In the genomic region with DNA sequence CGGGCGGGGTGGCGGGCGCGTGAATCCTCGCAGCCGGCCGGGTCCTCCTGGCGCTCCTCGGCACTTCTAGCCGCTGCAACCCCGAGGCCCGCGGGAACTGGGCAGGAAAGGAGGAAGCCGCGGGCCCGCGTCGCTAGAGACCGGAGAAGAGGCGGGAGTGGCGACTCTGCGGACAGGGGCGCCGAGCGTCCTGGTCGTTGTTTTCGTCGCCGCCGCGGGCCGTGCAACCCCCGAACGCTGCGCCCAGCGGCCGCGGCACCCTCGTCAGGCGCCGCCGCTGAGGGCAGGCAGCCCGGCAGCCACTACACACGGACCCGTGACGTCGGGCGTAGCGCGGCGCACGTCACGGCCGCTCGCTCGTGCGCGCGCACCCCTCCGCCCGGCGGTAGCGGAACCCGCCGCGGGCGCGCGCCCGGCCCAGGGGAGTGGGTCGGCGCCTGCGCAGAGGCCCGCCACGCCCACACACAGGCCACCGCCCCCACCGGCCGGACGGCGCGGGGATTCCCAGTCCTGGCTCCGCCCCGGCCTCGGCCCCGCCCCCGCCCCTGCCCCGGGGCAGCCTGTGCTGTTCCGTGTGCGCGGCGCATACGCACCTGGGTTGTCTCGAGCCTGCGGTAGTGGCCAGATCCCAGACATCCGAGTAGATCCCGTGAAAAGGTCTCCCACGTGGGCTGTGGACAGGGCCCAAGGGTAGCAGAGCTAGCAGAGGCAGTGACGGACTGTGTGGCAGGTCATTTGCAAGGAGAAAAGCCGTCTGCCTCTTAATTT, we compare ENCODE assay signal across 8 cellular contexts. TPM values are rescaled to one million over a fixed set of nuclear protein-coding genes. Genes with fewer than 3 reads are reported as not detected.
DNase-seq lines count a peak whose midpoint lies in the region; ATAC-seq, FAIRE-seq and TF ChIP-seq lines count a peak whose summit lies in the region.

A gene with protein sequence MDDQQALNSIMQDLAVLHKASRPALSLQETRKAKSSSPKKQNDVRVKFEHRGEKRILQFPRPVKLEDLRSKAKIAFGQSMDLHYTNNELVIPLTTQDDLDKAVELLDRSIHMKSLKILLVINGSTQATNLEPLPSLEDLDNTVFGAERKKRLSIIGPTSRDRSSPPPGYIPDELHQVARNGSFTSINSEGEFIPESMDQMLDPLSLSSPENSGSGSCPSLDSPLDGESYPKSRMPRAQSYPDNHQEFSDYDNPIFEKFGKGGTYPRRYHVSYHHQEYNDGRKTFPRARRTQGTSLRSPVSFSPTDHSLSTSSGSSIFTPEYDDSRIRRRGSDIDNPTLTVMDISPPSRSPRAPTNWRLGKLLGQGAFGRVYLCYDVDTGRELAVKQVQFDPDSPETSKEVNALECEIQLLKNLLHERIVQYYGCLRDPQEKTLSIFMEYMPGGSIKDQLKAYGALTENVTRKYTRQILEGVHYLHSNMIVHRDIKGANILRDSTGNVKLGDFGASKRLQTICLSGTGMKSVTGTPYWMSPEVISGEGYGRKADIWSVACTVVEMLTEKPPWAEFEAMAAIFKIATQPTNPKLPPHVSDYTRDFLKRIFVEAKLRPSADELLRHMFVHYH (minus strand): TSS at position 321 of the 768 bp plus-strand sequence. CDS start 44,846 bp downstream, outside the sequence.

- peak within 1 kb of the TSS; percentile 87 for H3K4me3 ChIP-seq in bronchial epithelial cell (ENCODE audit: low read depth, low read length)
- peak within 1 kb of the TSS; percentile 99 for H3K4me3 ChIP-seq in smooth muscle cell

- peak within 1 kb of the TSS; percentile 100 for H3K27ac ChIP-seq in smooth muscle cell (ENCODE audit: low read depth)

- in situ Hi-C loops in ACHN (cut with HindIII; ENCODE audit: low pct_ligation_motif_present, low pct_unique_long_range_greater_than_20kb, low sequenced_read_pairs), result no loop called here

- H3K4me1 Mint-ChIP-seq in WTC11, result peaks cover 25% of the 10 kb centered on the region

- H3K27ac Mint-ChIP-seq in WTC11, result peak within 1 kb of the TSS; percentile 96

- no peaks in the 10 kb centered on the region; the same call in 1 of the 2 replicates for H3K27me3 Mint-ChIP-seq in WTC11 (ENCODE audit: low read depth)

- H3K9ac ChIP-seq in smooth muscle cell (ENCODE audit: low read depth), result peak within 1 kb of the TSS; percentile 100

- H3K9me3 Mint-ChIP-seq in WTC11, result peaks cover 4% of the 10 kb centered on the region; the same call in 1 of the 2 replicates

- no peak for FAIRE-seq in bronchial epithelial cell (lab: Jason Lieb, UNC)

- no peak for TF ChIP-seq CTCF in WTC11 (IDR thresholded peaks at IDR 0.05)
- no peak for TF ChIP-seq CTCF in bronchial epithelial cell (IDR thresholded peaks at IDR 0.05; ENCODE audit: insufficient read depth, low read length, severe bottlenecking)
- no peak for TF ChIP-seq CTCF in smooth muscle cell (IDR thresholded peaks at IDR 0.05; ENCODE audit: borderline replicate concordance, insufficient read depth, poor library complexity, severe bottlenecking)

- H3K36me3 Mint-ChIP-seq in WTC11, result peaks cover 3% of the 10 kb centered on the region; the same call in 1 of the 2 replicates

- CTCF ChIA-PET in WTC11 (lab: Charles Lee), result interaction anchor here (0.9 to 2.5 kb wide), 4 partner anchors 28 to 91 kb away, joined by 3 to 13 read pairs (median 4); no protein-coding TSS in a partner anchor

- POLR2A ChIA-PET in WTC11 (lab: Charles Lee), result no interaction called here

- H3K27me3 ChIP-seq in bronchial epithelial cell (ENCODE audit: control insufficient read depth, insufficient read depth, low read length), result no peaks in the 10 kb centered on the region
- H3K27me3 ChIP-seq in smooth muscle cell (ENCODE audit: low read depth), result no peaks in the 10 kb centered on the region

- H3K79me2 ChIP-seq in smooth muscle cell (ENCODE audit: low read depth), result peaks cover 42% of the 10 kb centered on the region

- H3K36me3 ChIP-seq in bronchial epithelial cell (ENCODE audit: control insufficient read depth, insufficient read depth, low read length) (no peaks in the 10 kb centered on the region), smooth muscle cell (ENCODE audit: low read depth) (no peaks in the 10 kb centered on the region)

- peaks cover 3% of the 10 kb centered on the region for H3F3A ChIP-seq in smooth muscle cell (ENCODE audit: low read depth)

- WGBS in smooth muscle cell (ENCODE audit: low lambda C conversion rate), result 2% methylated on average over 86 of the region's 100 CpGs

- DNase-seq in ACHN (peak; percentile 93), NCI-H2227 (lab: John Stamatoyannopoulos, UW; ENCODE audit: unreplicated experiment) (peak; percentile 99), WTC11 (ENCODE audit: low spot score) (peak; percentile 94), bronchial epithelial cell (ENCODE audit: low read depth) (peak; percentile 72), iPS-NIHi7 (ENCODE audit: extremely low spot score) (peak; percentile 99), smooth muscle cell (lab: John Stamatoyannopoulos, UW; ENCODE audit: unreplicated experiment) (peak; percentile 82)

- ATAC-seq in GM18870 (IDR thresholded peaks at IDR 0.05; ENCODE audit: unreplicated experiment), result peak; percentile 53
- ATAC-seq in HG03108 (IDR thresholded peaks at IDR 0.05; ENCODE audit: unreplicated experiment), result peak; percentile 74
- peak; percentile 89 for ATAC-seq in WTC11

- H3K4me1 ChIP-seq in smooth muscle cell (ENCODE audit: low read depth), result peaks cover 13% of the 10 kb centered on the region

- H3K4me3 Mint-ChIP-seq in WTC11, result peak within 1 kb of the TSS; percentile 93

- no peaks in the 10 kb centered on the region for H3K9me3 ChIP-seq in smooth muscle cell (replicated peaks; ENCODE audit: low read depth)

- H4K20me1 ChIP-seq in smooth muscle cell (ENCODE audit: low read depth), result peaks cover 43% of the 10 kb centered on the region

- H2AFZ ChIP-seq in smooth muscle cell (ENCODE audit: low read depth), result peak within 1 kb of the TSS; percentile 82

- peak within 1 kb of the TSS; percentile 97 for H3K4me2 ChIP-seq in smooth muscle cell

TF ChIP-seq in WTC11, 78 proteins besides CTCF, POLR2A, EP300 and RAD21 (continues in another document):
- TF ChIP-seq ZNF263 (CRISPR knock-in tag; IDR thresholded peaks at IDR 0.05; ENCODE audit: low read depth) (0 out of 2 replicates have a peak, but pooled peaks have one; percentile 21), ZNF423 (CRISPR knock-in tag; IDR thresholded peaks at IDR 0.05) (no peak), FOXP1 (CRISPR knock-in tag; IDR thresholded peaks at IDR 0.05; ENCODE audit: borderline replicate concordance) (peak; percentile 68; the same call in 1 of the 2 replicates), GTF2I (CRISPR knock-in tag; conservative IDR thresholded peaks at IDR 0.05) (no peak)
- TF ChIP-seq, protein P1, sequence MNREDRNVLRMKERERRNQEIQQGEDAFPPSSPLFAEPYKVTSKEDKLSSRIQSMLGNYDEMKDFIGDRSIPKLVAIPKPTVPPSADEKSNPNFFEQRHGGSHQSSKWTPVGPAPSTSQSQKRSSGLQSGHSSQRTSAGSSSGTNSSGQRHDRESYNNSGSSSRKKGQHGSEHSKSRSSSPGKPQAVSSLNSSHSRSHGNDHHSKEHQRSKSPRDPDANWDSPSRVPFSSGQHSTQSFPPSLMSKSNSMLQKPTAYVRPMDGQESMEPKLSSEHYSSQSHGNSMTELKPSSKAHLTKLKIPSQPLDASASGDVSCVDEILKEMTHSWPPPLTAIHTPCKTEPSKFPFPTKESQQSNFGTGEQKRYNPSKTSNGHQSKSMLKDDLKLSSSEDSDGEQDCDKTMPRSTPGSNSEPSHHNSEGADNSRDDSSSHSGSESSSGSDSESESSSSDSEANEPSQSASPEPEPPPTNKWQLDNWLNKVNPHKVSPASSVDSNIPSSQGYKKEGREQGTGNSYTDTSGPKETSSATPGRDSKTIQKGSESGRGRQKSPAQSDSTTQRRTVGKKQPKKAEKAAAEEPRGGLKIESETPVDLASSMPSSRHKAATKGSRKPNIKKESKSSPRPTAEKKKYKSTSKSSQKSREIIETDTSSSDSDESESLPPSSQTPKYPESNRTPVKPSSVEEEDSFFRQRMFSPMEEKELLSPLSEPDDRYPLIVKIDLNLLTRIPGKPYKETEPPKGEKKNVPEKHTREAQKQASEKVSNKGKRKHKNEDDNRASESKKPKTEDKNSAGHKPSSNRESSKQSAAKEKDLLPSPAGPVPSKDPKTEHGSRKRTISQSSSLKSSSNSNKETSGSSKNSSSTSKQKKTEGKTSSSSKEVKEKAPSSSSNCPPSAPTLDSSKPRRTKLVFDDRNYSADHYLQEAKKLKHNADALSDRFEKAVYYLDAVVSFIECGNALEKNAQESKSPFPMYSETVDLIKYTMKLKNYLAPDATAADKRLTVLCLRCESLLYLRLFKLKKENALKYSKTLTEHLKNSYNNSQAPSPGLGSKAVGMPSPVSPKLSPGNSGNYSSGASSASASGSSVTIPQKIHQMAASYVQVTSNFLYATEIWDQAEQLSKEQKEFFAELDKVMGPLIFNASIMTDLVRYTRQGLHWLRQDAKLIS (CRISPR knock-in tag; IDR thresholded peaks at IDR 0.05; ENCODE audit: borderline replicate concordance), result no peak

RNA-seq across cellular contexts. Expression of the gene that starts here (rescaled TPM):
- total RNA-seq in WTC11 (2021) (26.9 to 31.7 TPM (median 31.3 TPM) in 3 replicates), bronchial epithelial cell (24.1 and 27.9 TPM in 2 replicates), smooth muscle cell (42.7 and 46.7 TPM in 2 replicates)
- 33.6 and 39.2 TPM in 2 replicates for polyA plus RNA-seq in smooth muscle cell

Comparison
In these comparisons a context has a peak if more than half of its experiments do, and no peak if none do; other contexts are left out.
1. Peak in every context shown above with its lines: DNase-seq, ATAC-seq, H3K4me3 ChIP-seq and H3K27ac ChIP-seq.